Comparison of ENCODE assay signal across 23 cellular contexts in the genomic region with DNA sequence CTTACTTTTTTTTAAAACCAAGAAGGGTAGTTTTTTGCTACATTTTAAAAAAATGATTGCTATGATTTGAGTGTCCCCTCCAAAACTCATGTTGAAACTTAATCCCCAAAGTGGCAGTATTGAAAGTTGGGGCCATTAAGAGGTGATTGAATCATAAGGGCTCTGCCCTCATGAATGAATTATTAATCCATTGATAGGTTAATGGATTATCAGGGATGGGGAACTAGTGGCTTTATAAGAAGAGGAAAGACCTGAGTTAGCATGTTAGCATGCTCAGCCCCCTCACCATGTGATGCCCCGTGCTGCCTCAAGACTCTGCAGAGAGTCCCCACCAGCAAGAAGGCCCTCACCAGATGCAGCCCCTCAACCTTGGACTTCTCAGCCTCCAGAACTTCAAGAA. TPM values are rescaled to one million over a fixed set of nuclear protein-coding genes. Genes with fewer than 3 reads are reported as not detected.
DNase-seq lines count a peak whose midpoint lies in the region; ATAC-seq and TF ChIP-seq lines count a peak whose summit lies in the region.
"Had no signal": no experiment of that assay in that cellular context is flagged by ENCODE, and none has a peak within 500 bp of the region (broad histone marks: within the 10 kb centered on the region; RNA-seq: fewer than 3 reads in every experiment).

No MANE protein-coding gene starts in this region.

- no peak for TF ChIP-seq CTCF in omental fat pad (IDR thresholded peaks at IDR 0.05)

- H3K4me1 ChIP-seq in adipocyte (ENCODE audit: control insufficient read depth, insufficient read depth, low read length): peaks cover 17% of the 10 kb centered on the region
- H3K4me1 ChIP-seq: Caco-2 had no signal

- H3K36me3 ChIP-seq in adipocyte (ENCODE audit: control insufficient read depth, insufficient read depth, low read length, severe bottlenecking): no peaks in the 10 kb centered on the region
- H3K36me3 ChIP-seq: BLaER1 treated with 17β-estradiol and CSF1 and Interleukin-3, amounts not matched to agents 10 nM and 100 nM had no signal

- DNase-seq in adipocyte (ENCODE audit: low read depth) (no peak), renal cortical epithelial cell (ENCODE audit: low read depth) (peak; percentile 39), mesenteric fat pad (ENCODE audit: low spot score) (no peak), omental fat pad (ENCODE audit: low spot score) (no peak)
- no peak for DNase-seq in activated CD4-positive, alpha-beta T cell treated with anti-CD3 and anti-CD28 coated beads for 48 hours
- DNase-seq: 8988T; AML-193; Caco-2; Calu3; CD4-positive, alpha-beta T cell; CD8-positive, alpha-beta T cell; DMS 273 treated with DMSO at 0.1 percent for 48 hours; DMS153; DMS53; DMS79; DND-41; EL; GDM1 had no signal

- no peaks in the 10 kb centered on the region for H3K27me3 ChIP-seq in adipocyte (replicated peaks; ENCODE audit: control insufficient read depth, insufficient read depth, low read length)
- H3K27me3 ChIP-seq: BLaER1 treated with 17β-estradiol and CSF1 and Interleukin-3, amounts not matched to agents 10 nM and 100 nM had no signal

- H3K9ac ChIP-seq in adipocyte (ENCODE audit: low read length): peak overlapping the region; percentile 5
- H3K9ac ChIP-seq: BLaER1 treated with 17β-estradiol and CSF1 and Interleukin-3, amounts not matched to agents 10 nM and 100 nM had no signal

- H3K4me3 ChIP-seq in adipocyte (ENCODE audit: low read length): no peak overlapping the region
- H3K4me3 ChIP-seq: BLaER1 treated with 17β-estradiol and CSF1 and Interleukin-3, amounts not matched to agents 10 nM and 100 nM; GM12878 had no signal

- no peaks in the 10 kb centered on the region for H3K9me3 ChIP-seq in adipocyte (ENCODE audit: control insufficient read depth, low read length)
- H3K9me3 ChIP-seq: BLaER1 treated with 17β-estradiol and CSF1 and Interleukin-3, amounts not matched to agents 10 nM and 100 nM; Caco-2 had no signal

- peak; percentile 52 for ATAC-seq in GM18511 (IDR thresholded peaks at IDR 0.05; ENCODE audit: unreplicated experiment)
- no peak for ATAC-seq in omental fat pad (ENCODE audit: low FRiP score)
- ATAC-seq: CD8-positive, alpha-beta T cell; GM12878 had no signal

RNA-seq across cellular contexts. Expression of a gene that starts 31.0 kb away (rescaled TPM):
- total RNA-seq in renal cortical epithelial cell: 0.30 and 0.69 TPM in 2 replicates
- not detected for total RNA-seq in mesenteric fat pad
- total RNA-seq in omental fat pad: under 1 TPM in 2 of 4 donors, not detected in 2; 0.24 to 0.37 TPM
- total RNA-seq: B cell; Caco-2; Calu3; CD4-positive, alpha-beta T cell; G401; GM12878 had no signal

RNA-seq across cellular contexts. Expression of a gene that starts 37.2 kb away (rescaled TPM):
- total RNA-seq in renal cortical epithelial cell (419 and 635 TPM in 2 replicates), mesenteric fat pad (700 TPM), omental fat pad (100 to 1,000 TPM; 319 to 810 (median 629) TPM)
